In the genomic region with DNA sequence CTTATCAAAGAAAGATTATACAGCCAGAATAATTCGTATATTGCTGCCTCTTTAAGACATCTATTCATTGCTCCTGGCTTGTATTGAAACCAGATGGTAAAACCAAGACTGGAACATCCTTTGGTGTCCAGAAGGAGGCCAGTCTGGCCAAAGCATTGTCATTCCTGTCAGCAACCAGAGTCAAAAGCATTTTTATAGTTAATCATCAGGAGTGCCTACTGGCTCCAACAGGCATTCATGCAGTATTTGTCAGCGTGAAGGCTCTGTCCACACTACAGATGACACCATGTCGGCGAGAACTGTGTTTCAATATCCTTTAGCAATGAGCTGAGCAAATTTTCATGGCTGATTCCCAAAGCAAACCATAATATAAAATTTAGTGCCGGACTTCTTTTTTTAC, we compare ENCODE assay signal across 17 cellular contexts.
A peak's percentile ranks its signal among the peaks of the same experiment; 100 is the strongest.
DNase-seq lines count a peak whose midpoint lies in the region; FAIRE-seq and TF ChIP-seq lines count a peak whose summit lies in the region.
"Had no signal": no experiment of that assay in that cellular context is flagged by ENCODE, and none has a peak within 500 bp of the region (broad histone marks: within the 10 kb centered on the region; RNA-seq: fewer than 3 reads in every experiment).

No MANE protein-coding gene starts in this region.

- peak; percentile 35 for DNase-seq in GM03348 (ENCODE audit: low spot score)
- DNase-seq in NCI-H446 (lab: John Stamatoyannopoulos, UW) = peak; percentile 48 to 85
- DNase-seq in epithelial cell of esophagus (ENCODE audit: low read depth) = peak; percentile 13
- no peak for DNase-seq in urothelium cell line (ENCODE audit: low spot score)
- DNase-seq in A673 (ENCODE audit: low spot score) = no peak
- no peak for DNase-seq in cardiac septum (ENCODE audit: low spot score)
- DNase-seq in Peyer's patch = no peak
- DNase-seq: CD8-positive, alpha-beta memory T cell; DMS79 treated with DMSO at 0.1 percent for 48 hours; NCI-H1930; NCI-H510A treated with DMSO at 0.1 percent for 48 hours; NK-92 treated with Interleukin-12 subunit alpha and Interleukin-12 subunit beta, amount 100 ng/mL, for 24 hours had no signal

- no peak overlapping the region for H3K27ac ChIP-seq in A673 (ENCODE audit: low read depth, low read length, poor library complexity, severe bottlenecking)
- no peak overlapping the region for H3K27ac ChIP-seq in Peyer's patch
- H3K27ac ChIP-seq: BLaER1 treated with 17β-estradiol and CSF1 and Interleukin-3, amounts not matched to agents 10 nM and 100 nM; RWPE1 had no signal

- H3K4me1 ChIP-seq in A673 (ENCODE audit: insufficient read depth, low read length, poor library complexity, severe bottlenecking) (no peaks in the 10 kb centered on the region), Peyer's patch (no peaks in the 10 kb centered on the region)
- H3K4me1 ChIP-seq: BLaER1 treated with 17β-estradiol and CSF1 and Interleukin-3, amounts not matched to agents 10 nM and 100 nM had no signal

- H3K27me3 ChIP-seq in A673 (replicated peaks; ENCODE audit: insufficient read depth, low read depth, low read length, poor library complexity) (peaks cover 35% of the 10 kb centered on the region), Peyer's patch (no peaks in the 10 kb centered on the region)
- H3K27me3 ChIP-seq: BLaER1 treated with 17β-estradiol and CSF1 and Interleukin-3, amounts not matched to agents 10 nM and 100 nM had no signal

- TF ChIP-seq CTCF in epithelial cell of esophagus (IDR thresholded peaks at IDR 0.05; ENCODE audit: insufficient read depth, low read depth, low read length, missing control alignments) (no peak), A673 (conservative IDR thresholded peaks at IDR 0.05; ENCODE audit: low read depth, low read length) (no peak), Peyer's patch (IDR thresholded peaks at IDR 0.05) (no peak)

- H3K9me3 ChIP-seq in A673 (ENCODE audit: low read depth, low read length, poor library complexity, severe bottlenecking) (no peaks in the 10 kb centered on the region), Peyer's patch (no peaks in the 10 kb centered on the region)
- H3K9me3 ChIP-seq: BLaER1 treated with 17β-estradiol and CSF1 and Interleukin-3, amounts not matched to agents 10 nM and 100 nM had no signal

- no peaks in the 10 kb centered on the region for H3K36me3 ChIP-seq in A673 (ENCODE audit: insufficient read depth, low read length, poor library complexity, severe bottlenecking)
- no peaks in the 10 kb centered on the region for H3K36me3 ChIP-seq in Peyer's patch
- H3K36me3 ChIP-seq: BLaER1 treated with 17β-estradiol and CSF1 and Interleukin-3, amounts not matched to agents 10 nM and 100 nM had no signal

- CTCF ChIA-PET in A673 (lab: Charles Lee) = no interaction called here

- peak; percentile 13 for FAIRE-seq in urothelium cell line (lab: Jason Lieb, UNC)
- FAIRE-seq: D721Med, H54, HTR-8/SVneo had no signal

- no TSS peak for BruUV-seq in A673 (replicated peaks; lab: Mats Ljungman, UMichigan)

- intact Hi-C loops in A673 (cut with micrococcal nuclease; ENCODE audit: unreplicated experiment) (loop anchor here (5.0 to 10.0 kb wide), 3 partner anchors 216 to 1689 kb away; no protein-coding TSS in a partner anchor), cardiac septum (cut with DNase I) (no loop called here)

- H3K4me3 ChIP-seq in epithelial cell of esophagus (ENCODE audit: low read length) = no peak overlapping the region
- no peak overlapping the region for H3K4me3 ChIP-seq in A673 (ENCODE audit: low read depth, low read length, poor library complexity, severe bottlenecking)
- H3K4me3 ChIP-seq in Peyer's patch = no peak overlapping the region
- H3K4me3 ChIP-seq: BLaER1 treated with 17β-estradiol and CSF1 and Interleukin-3, amounts not matched to agents 10 nM and 100 nM had no signal

- no peak for TF ChIP-seq POLR2A in Peyer's patch (IDR thresholded peaks at IDR 0.05)

- POLR2A ChIA-PET in A673 (lab: Charles Lee; ENCODE audit: low non-redundant PET) = no interaction called here

Comparison
In these comparisons a context has a peak if more than half of its experiments do, and no peak if none do; other contexts are left out.
1. DNase-seq: peak in GM03348 (single experiment), NCI-H446 (2 of 2) and epithelial cell of esophagus (single experiment); none in urothelium cell line (single experiment), A673 (single experiment), cardiac septum (single experiment) and Peyer's patch (0 of 3).